Comparison of ENCODE assay signal across 8 cellular contexts in genomic region chr2:65017335-65017734, GRCh38. TPM values are rescaled to one million over a fixed set of nuclear protein-coding genes. Genes with fewer than 3 reads are reported as not detected.
DNase-seq lines count a peak whose midpoint lies in the region; ATAC-seq, FAIRE-seq and TF ChIP-seq lines count a peak whose summit lies in the region.

No MANE protein-coding gene starts in this region.

- no peaks in the 10 kb centered on the region for H3K27me3 ChIP-seq in right cardiac atrium (ENCODE audit: control insufficient read depth, insufficient read depth)
- H3K27me3 ChIP-seq in spleen (replicated peaks in 1 of 7), result no peaks in the 10 kb centered on the region

- peak; percentile 14 for TF ChIP-seq CTCF in HFF-Myc (IDR thresholded peaks at IDR 0.05; ENCODE audit: low read depth, low read length, missing control alignments)
- TF ChIP-seq CTCF in spleen (IDR thresholded peaks at IDR 0.05 in 8 of 11, conservative IDR thresholded peaks at IDR 0.05 in 3 of 11), result peak in 10 of 11 experiments; percentile 24 to 71 (median 57)

- H3K4me1 ChIP-seq in right cardiac atrium (ENCODE audit: control insufficient read depth, insufficient read depth, low read length) (no peaks in the 10 kb centered on the region), spleen (peaks cover 16 to 57% (median 26%) of the 10 kb centered on the region in 6 donors)

- peaks cover 0 to 81% (median 23%) of the 10 kb centered on the region in 6 donors for H3K36me3 ChIP-seq in spleen

- DNase-seq in HFF-Myc (ENCODE audit: extremely low read depth, low read depth) (no peak), UCSD-AML1 (lab: John Stamatoyannopoulos, UW; ENCODE audit: unreplicated experiment) (peak; percentile 56), right cardiac atrium (no peak), spleen (no peak), DMS79 treated with DMSO at 0.1 percent for 48 hours (lab: John Stamatoyannopoulos, UW) (no peak), HTR-8/SVneo (ENCODE audit: insufficient read length, low spot score) (no peak)
- no peak for DNase-seq in activated CD8-positive, alpha-beta memory T cell treated with anti-CD3 and anti-CD28 coated beads, Interleukin-2, amount 50 U/mL, for 4 hours

- FAIRE-seq in HTR-8/SVneo (lab: Jason Lieb, UNC), result no peak

- intact Hi-C loops in right cardiac atrium (cut with DNase I), result no loop called here
- intact Hi-C loops in spleen (cut with DNase I; ENCODE audit: low total_unique reads), result no loop called here

- peak; percentile 11 to 45 for ATAC-seq in right cardiac atrium
- ATAC-seq in HG02884 (IDR thresholded peaks at IDR 0.05; ENCODE audit: unreplicated experiment), result no peak

- H3K9me3 ChIP-seq in right cardiac atrium (ENCODE audit: control insufficient read depth, low read length), result no peaks in the 10 kb centered on the region
- H3K9me3 ChIP-seq in spleen, result no peaks in the 10 kb centered on the region

- no peak overlapping the region for H3K4me3 ChIP-seq in HFF-Myc (replicated peaks; ENCODE audit: low read depth, low read length)
- H3K4me3 ChIP-seq in right cardiac atrium (ENCODE audit: low read length), result no peak overlapping the region
- H3K4me3 ChIP-seq in spleen, result peak overlapping the region in 1 of 8 donors; percentile 32

- H3K27ac ChIP-seq in right cardiac atrium (ENCODE audit: low read length) (no peak overlapping the region), spleen (peak overlapping the region in 7 of 8 donors; percentile 0 to 78 (median 53))

- 65% methylated on average over 4 of the region's 4 CpGs for WGBS in right cardiac atrium
- WGBS in spleen, 5 donors, result 17 to 42% (median 30%) methylated on average over 4 of the region's 4 CpGs

- TF ChIP-seq POLR2A in spleen (IDR thresholded peaks at IDR 0.05), result no peak

RNA-seq across cellular contexts. Expression of gene SLC1A4, which starts 28.1 kb away (rescaled TPM):
- total RNA-seq in right cardiac atrium (1 to 10 TPM; 3.6 to 5.6 (median 4.3) TPM), spleen (10 to 100 TPM; 14.6 to 32.0 (median 19.4) TPM)
- polyA plus RNA-seq in right cardiac atrium (1.2 TPM), spleen (1 to 10 TPM; 2.5 to 4.4 (median 4.3) TPM)

RNA-seq across cellular contexts. Expression of gene CEP68, which starts 38.9 kb away (rescaled TPM):
- total RNA-seq in right cardiac atrium (10 to 100 TPM; 12.0 to 19.3 (median 15.1) TPM), spleen (10 to 100 TPM; 16.6 to 26.7 (median 22.2) TPM)
- polyA plus RNA-seq in right cardiac atrium (8.6 TPM), spleen (1 to 10 TPM; 5.2 to 7.0 (median 5.7) TPM)
